In genomic region chr13:66001136-66001535, GRCh38 we compare ENCODE assay signal across 16 cellular contexts.
DNase-seq lines count a peak whose midpoint lies in the region; ATAC-seq and TF ChIP-seq lines count a peak whose summit lies in the region.
"Had no signal": no experiment of that assay in that cellular context is flagged by ENCODE, and none has a peak within 500 bp of the region (broad histone marks: within the 10 kb centered on the region; RNA-seq: fewer than 3 reads in every experiment).

No MANE protein-coding gene starts in this region.

- no peak overlapping the region for H3K4me2 ChIP-seq in Karpas-422 (ENCODE audit: low read depth, low read length, poor library complexity, severe bottlenecking)
- no peak overlapping the region for H3K4me2 ChIP-seq in OCI-LY1 (ENCODE audit: low read length)
- H3K4me2 ChIP-seq: A549 had no signal

- DNase-seq in left ventricle myocardium superior (no peak), heart left ventricle (no peak), Karpas-422 (no peak), left kidney (ENCODE audit: low read depth, low spot score) (peak; percentile 3), OCI-M2 (lab: John Stamatoyannopoulos, UW; ENCODE audit: unreplicated experiment) (no peak)
- DNase-seq in activated CD4-positive, CD25-positive, alpha-beta regulatory T cell (lab: John Stamatoyannopoulos, UW): no peak
- DNase-seq: AML-193; Caco-2; CD4-positive, alpha-beta T cell; H9; KBM-7 had no signal

- intact Hi-C loops in left ventricle myocardium superior (cut with micrococcal nuclease) (no loop called here), heart left ventricle (cut with DNase I) (no loop called here)

- H4K20me1 ChIP-seq in Karpas-422 (ENCODE audit: insufficient read depth, low read depth, low read length): no peaks in the 10 kb centered on the region
- H4K20me1 ChIP-seq in OCI-LY1 (ENCODE audit: insufficient read depth, low read length): no peaks in the 10 kb centered on the region

- H3K4me3 ChIP-seq in heart left ventricle: no peak overlapping the region
- H3K4me3 ChIP-seq in Karpas-422 (ENCODE audit: low read length): no peak overlapping the region
- H3K4me3 ChIP-seq in OCI-LY1 (ENCODE audit: low read depth, low read length, poor library complexity, severe bottlenecking): no peak overlapping the region
- H3K4me3 ChIP-seq: A549 had no signal

- no peak for TF ChIP-seq CTCF in heart left ventricle (IDR thresholded peaks at IDR 0.05)
- TF ChIP-seq CTCF in OCI-LY1 (IDR thresholded peaks at IDR 0.05; ENCODE audit: low read length): no peak

- H3K36me3 ChIP-seq in heart left ventricle (no peaks in the 10 kb centered on the region), Karpas-422 (ENCODE audit: insufficient read depth, low read length) (no peaks in the 10 kb centered on the region), OCI-LY1 (ENCODE audit: insufficient read depth, low read length) (no peaks in the 10 kb centered on the region)

- H3K4me1 ChIP-seq in heart left ventricle (no peaks in the 10 kb centered on the region), Karpas-422 (ENCODE audit: low read length) (no peaks in the 10 kb centered on the region), OCI-LY1 (ENCODE audit: insufficient read depth, low read length, severe bottlenecking) (no peaks in the 10 kb centered on the region)
- H3K4me1 ChIP-seq: A549, Caco-2 had no signal

- H3K27me3 ChIP-seq in heart left ventricle: no peaks in the 10 kb centered on the region
- H3K27me3 ChIP-seq in Karpas-422 (ENCODE audit: low read length): no peaks in the 10 kb centered on the region
- no peaks in the 10 kb centered on the region for H3K27me3 ChIP-seq in OCI-LY1 (ENCODE audit: insufficient read depth, low read length)

- H3K9me2 ChIP-seq in Karpas-422 (replicated peaks; ENCODE audit: insufficient read depth, low read length): no peaks in the 10 kb centered on the region
- H3K9me2 ChIP-seq in OCI-LY1 (ENCODE audit: low read depth, low read length): no peaks in the 10 kb centered on the region

- WGBS in heart left ventricle, 4 donors: 41 to 60% (median 49%) methylated on average over 1 of the region's 1 CpG

- H3F3A ChIP-seq in OCI-LY1 (ENCODE audit: insufficient read depth, low read length): no peaks in the 10 kb centered on the region

- peaks cover 0 to 20% (median 2%) of the 10 kb centered on the region in 12 donors for H3K9me3 ChIP-seq in heart left ventricle
- H3K9me3 ChIP-seq in Karpas-422 (ENCODE audit: low read length): peaks cover 7% of the 10 kb centered on the region
- peaks cover 16% of the 10 kb centered on the region; the same call in 1 of the 2 replicates for H3K9me3 ChIP-seq in OCI-LY1 (ENCODE audit: low read length)

- H2AFZ ChIP-seq in Karpas-422 (ENCODE audit: low read length): peak overlapping the region; percentile 78; the same call in 1 of the 2 replicates
- H2AFZ ChIP-seq in OCI-LY1 (ENCODE audit: low read length): peak overlapping the region; percentile 64; the same call in 1 of the 2 replicates

- ATAC-seq in left ventricle myocardium superior (peak; percentile 68), heart left ventricle (no peak), HG03280 (IDR thresholded peaks at IDR 0.05; ENCODE audit: unreplicated experiment) (no peak)
- ATAC-seq: A549, HepG2 had no signal

- H3K27ac ChIP-seq in heart left ventricle: no peak overlapping the region
- H3K27ac ChIP-seq in Karpas-422 (ENCODE audit: low read length): no peak overlapping the region
- no peak overlapping the region for H3K27ac ChIP-seq in OCI-LY1 (ENCODE audit: low read depth, low read length, poor library complexity, severe bottlenecking)
- H3K27ac ChIP-seq: A549, C4-2B had no signal

- no peak for TF ChIP-seq POLR2A in heart left ventricle (IDR thresholded peaks at IDR 0.05)

- H3K9ac ChIP-seq in Karpas-422 (ENCODE audit: low read length): no peak overlapping the region
- H3K9ac ChIP-seq in OCI-LY1 (ENCODE audit: low read length): no peak overlapping the region

- no peaks in the 10 kb centered on the region for H3K79me2 ChIP-seq in Karpas-422 (ENCODE audit: low read length)
- H3K79me2 ChIP-seq in OCI-LY1 (ENCODE audit: insufficient read depth, low read length): no peaks in the 10 kb centered on the region
